Comparison of ENCODE assay signal across 21 cellular contexts in the genomic region with DNA sequence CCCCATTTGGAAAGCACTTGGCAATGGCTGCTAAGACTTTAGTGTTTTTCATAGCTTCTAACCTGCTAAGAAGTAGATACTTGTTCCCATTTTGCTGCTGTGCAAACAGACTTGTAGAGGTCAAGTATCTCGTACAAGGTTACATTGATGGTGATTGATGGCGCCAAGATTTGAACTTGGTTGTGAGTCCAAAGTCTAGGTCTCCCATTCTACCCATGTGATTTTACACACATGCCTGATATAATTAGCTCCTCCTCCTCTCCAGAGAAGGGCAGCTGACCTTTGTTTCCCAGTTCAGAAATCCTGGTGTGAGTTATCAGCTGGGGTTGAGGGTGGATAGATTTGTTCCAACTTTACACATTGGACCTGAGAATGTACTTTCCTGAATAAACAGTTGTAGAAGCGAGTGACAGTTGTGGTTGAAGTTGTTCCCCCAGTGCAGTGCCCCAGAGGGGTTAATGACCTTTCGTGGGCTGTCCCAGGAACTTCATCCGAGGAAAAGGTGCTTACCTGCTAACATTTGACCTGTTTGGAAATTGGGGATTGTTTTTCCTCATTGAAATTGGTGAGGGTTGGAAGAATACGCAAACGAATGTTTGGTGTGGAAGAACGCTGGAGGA. TPM values are rescaled to one million over a fixed set of nuclear protein-coding genes. Genes with fewer than 3 reads are reported as not detected.
"Had no signal": no experiment of that assay in that cellular context is flagged by ENCODE, and none has a peak within 500 bp of the region (broad histone marks: within the 10 kb centered on the region; RNA-seq: fewer than 3 reads in every experiment).

No MANE protein-coding gene starts in this region.

- H3K4me1 ChIP-seq: esophagus squamous epithelium, uterus had no signal

- H3K27me3 ChIP-seq: esophagus squamous epithelium, tibial artery, uterus had no signal

- H3K27ac ChIP-seq: esophagus squamous epithelium, tibial artery, uterus had no signal

- ATAC-seq: activated CD8-positive, alpha-beta T cell treated with anti-CD3 and anti-CD28 coated beads for 36 hours; activated T-helper 17 cell treated with anti-CD3 and anti-CD28 coated beads, Interleukin-2, amount 50 U/mL, for 72 hours; left cardiac atrium; natural killer cell treated with Interleukin-12 subunit alpha and Interleukin-12 subunit beta and Interleukin-15 and Interleukin-18, amount 100 ng/mL, for 72 hours had no signal

- H3K27ac Mint-ChIP-seq: activated CD8-positive, alpha-beta T cell treated with anti-CD3 and anti-CD28 coated beads for 36 hours; activated naive CD8-positive, alpha-beta T cell treated with anti-CD3 and anti-CD28 coated beads, Interleukin-2, amount 10 ng/mL, durations not matched to agents 7 days and 5 days; activated T-helper 17 cell treated with anti-CD3 and anti-CD28 coated beads, Interleukin-2, amount 50 U/mL, for 72 hours; natural killer cell treated with Interleukin-12 subunit alpha and Interleukin-12 subunit beta and Interleukin-15 and Interleukin-18, amount 100 ng/mL, for 72 hours had no signal

- DNase-seq: activated CD4-positive, alpha-beta T cell treated with anti-CD3 and anti-CD28 coated beads for 48 hours; activated CD4-positive, CD25-positive, alpha-beta regulatory T cell; activated CD8-positive, alpha-beta T cell treated with anti-CD3 and anti-CD28 coated beads for 36 hours; activated naive CD4-positive, alpha-beta T cell; activated naive CD8-positive, alpha-beta T cell treated with anti-CD3 and anti-CD28 coated beads, Interleukin-2, amount 10 ng/mL, durations not matched to agents 7 days and 5 days; activated T-cell treated with anti-CD3 and anti-CD28 coated beads, Interleukin-2, amount 50 U/mL, for 1 hour; cortex of kidney; effector CD4-positive, alpha-beta T cell; esophagus squamous epithelium; left cardiac atrium; stimulated activated CD4-positive, alpha-beta T cell treated with anti-CD3 and anti-CD28 coated beads, Interleukin-1b, Interleukin-23, amount 100 ng/mL, for 48 hours; stimulated activated naive CD4-positive, alpha-beta T cell treated with Interleukin-2 at 50 U/mL for 16 hours; T-helper 1 cell; T-helper 9 cell; tibial artery; uterus had no signal

- H3K9me3 Mint-ChIP-seq: activated CD8-positive, alpha-beta T cell treated with anti-CD3 and anti-CD28 coated beads for 36 hours; activated naive CD8-positive, alpha-beta T cell treated with anti-CD3 and anti-CD28 coated beads, Interleukin-2, amount 10 ng/mL, durations not matched to agents 7 days and 5 days; activated T-helper 17 cell treated with anti-CD3 and anti-CD28 coated beads, Interleukin-2, amount 50 U/mL, for 72 hours; brain; central memory CD8-positive, alpha-beta T cell; natural killer cell treated with Interleukin-12 subunit alpha and Interleukin-12 subunit beta and Interleukin-15 and Interleukin-18, amount 100 ng/mL, for 72 hours had no signal

- H3K36me3 Mint-ChIP-seq: activated naive CD8-positive, alpha-beta T cell treated with anti-CD3 and anti-CD28 coated beads, Interleukin-2, amount 10 ng/mL, durations not matched to agents 7 days and 5 days; natural killer cell treated with Interleukin-12 subunit alpha and Interleukin-12 subunit beta and Interleukin-15 and Interleukin-18, amount 100 ng/mL, for 72 hours had no signal

- H3K9me3 ChIP-seq: esophagus squamous epithelium, tibial artery, uterus had no signal

- H3K36me3 ChIP-seq: uterus had no signal

- H3K4me1 Mint-ChIP-seq: activated naive CD8-positive, alpha-beta T cell treated with anti-CD3 and anti-CD28 coated beads, Interleukin-2, amount 10 ng/mL, durations not matched to agents 7 days and 5 days; activated T-helper 17 cell treated with anti-CD3 and anti-CD28 coated beads, Interleukin-2, amount 50 U/mL, for 72 hours; central memory CD8-positive, alpha-beta T cell had no signal

- H3K4me3 ChIP-seq: esophagus squamous epithelium, tibial artery, uterus had no signal

- H3K4me3 Mint-ChIP-seq: activated CD8-positive, alpha-beta T cell treated with anti-CD3 and anti-CD28 coated beads for 36 hours; activated naive CD8-positive, alpha-beta T cell treated with anti-CD3 and anti-CD28 coated beads, Interleukin-2, amount 10 ng/mL, durations not matched to agents 7 days and 5 days; activated T-helper 17 cell treated with anti-CD3 and anti-CD28 coated beads, Interleukin-2, amount 50 U/mL, for 72 hours; brain; central memory CD8-positive, alpha-beta T cell; natural killer cell treated with Interleukin-12 subunit alpha and Interleukin-12 subunit beta and Interleukin-15 and Interleukin-18, amount 100 ng/mL, for 72 hours had no signal

RNA-seq across cellular contexts. Expression of a gene that starts 10.4 kb away (rescaled TPM):
- total RNA-seq: activated CD8-positive, alpha-beta T cell treated with anti-CD3 and anti-CD28 coated beads for 36 hours; activated naive CD8-positive, alpha-beta T cell treated with anti-CD3 and anti-CD28 coated beads, Interleukin-2, amount 10 ng/mL, durations not matched to agents 7 days and 5 days; activated T-helper 17 cell treated with anti-CD3 and anti-CD28 coated beads, Interleukin-2, amount 50 U/mL, for 72 hours; mononuclear cell had no signal
